In genomic region chr5:171598279-171599152, GRCh38 we compare ENCODE assay signal across 20 cellular contexts.
DNase-seq lines count a peak whose midpoint lies in the region; ATAC-seq and TF ChIP-seq lines count a peak whose summit lies in the region.
"Had no signal": no experiment of that assay in that cellular context is flagged by ENCODE, and none has a peak within 500 bp of the region (broad histone marks: within the 10 kb centered on the region; RNA-seq: fewer than 3 reads in every experiment).

No MANE protein-coding gene starts in this region.

- no peaks in the 10 kb centered on the region for H3F3A ChIP-seq in OCI-LY1 (ENCODE audit: insufficient read depth, low read length)

- POLR2A ChIA-PET in A673 (lab: Charles Lee; ENCODE audit: low non-redundant PET), result interaction anchor here (0.6 kb wide), 1 partner anchor 1392 kb away, joined by 3 read pairs; no protein-coding TSS in a partner anchor

- TF ChIP-seq CTCF in A673 (conservative IDR thresholded peaks at IDR 0.05; ENCODE audit: low read depth, low read length) (0 out of 2 replicates have a peak, but pooled peaks have one; percentile 29), GM12873 (IDR thresholded peaks at IDR 0.05; ENCODE audit: insufficient read depth, low read depth, low read length, missing control alignments) (peak; percentile 20), OCI-LY1 (IDR thresholded peaks at IDR 0.05; ENCODE audit: low read length) (peak; percentile 46), epithelial cell of proximal tubule (conservative IDR thresholded peaks at IDR 0.05; ENCODE audit: low read depth, low read length) (peak; percentile 10)

- H3K79me2 ChIP-seq in OCI-LY1 (ENCODE audit: insufficient read depth, low read length), result no peaks in the 10 kb centered on the region

- DNase-seq in A673 (ENCODE audit: low spot score) (no peak), epithelial cell of proximal tubule (ENCODE audit: low read depth) (no peak), NCI-H2227 (lab: John Stamatoyannopoulos, UW; ENCODE audit: unreplicated experiment) (no peak), UCSD-AML1 (lab: John Stamatoyannopoulos, UW; ENCODE audit: unreplicated experiment) (no peak), NCI-H1105 (lab: John Stamatoyannopoulos, UW) (no peak)
- DNase-seq: activated CD4-positive, alpha-beta T cell treated with anti-CD3 and anti-CD28 coated beads for 1 hour; activated naive CD8-positive, alpha-beta T cell treated with anti-CD3 and anti-CD28 coated beads for 36 hours; CD8-positive, alpha-beta memory T cell; dorsolateral prefrontal cortex; EL; mesenchymal stem cell; NCI-H1694; NCI-H774; small intestine; stimulated activated CD4-positive, alpha-beta T cell treated with anti-CD3 and anti-CD28 coated beads, Interleukin-4, amount 100 ng/mL, for 24 hours had no signal

- H4K20me1 ChIP-seq in OCI-LY1 (ENCODE audit: insufficient read depth, low read length), result no peaks in the 10 kb centered on the region

- no TSS peak for BruUV-seq in A673 (replicated peaks; lab: Mats Ljungman, UMichigan)

- H3K9me3 ChIP-seq in A673 (ENCODE audit: low read depth, low read length, poor library complexity, severe bottlenecking) (no peaks in the 10 kb centered on the region), OCI-LY1 (ENCODE audit: low read length) (no peaks in the 10 kb centered on the region)
- H3K9me3 ChIP-seq: gastroesophageal sphincter, prostate gland had no signal

- H3K4me1 ChIP-seq in A673 (ENCODE audit: insufficient read depth, low read length, poor library complexity, severe bottlenecking) (no peaks in the 10 kb centered on the region), OCI-LY1 (ENCODE audit: insufficient read depth, low read length, severe bottlenecking) (no peaks in the 10 kb centered on the region)
- H3K4me1 ChIP-seq: prostate gland had no signal

- H3K4me3 ChIP-seq in A673 (ENCODE audit: low read depth, low read length, poor library complexity, severe bottlenecking), result no peak overlapping the region
- H3K4me3 ChIP-seq in OCI-LY1 (ENCODE audit: low read depth, low read length, poor library complexity, severe bottlenecking), result no peak overlapping the region
- H3K4me3 ChIP-seq in epithelial cell of proximal tubule (ENCODE audit: low read depth, low read length), result no peak overlapping the region
- H3K4me3 ChIP-seq: dorsolateral prefrontal cortex, gastroesophageal sphincter, prostate gland had no signal

- CTCF ChIA-PET in A673 (lab: Charles Lee), result no interaction called here

- H3K9me2 ChIP-seq in OCI-LY1 (ENCODE audit: low read depth, low read length), result no peaks in the 10 kb centered on the region

- H3K36me3 ChIP-seq in A673 (ENCODE audit: insufficient read depth, low read length, poor library complexity, severe bottlenecking) (no peaks in the 10 kb centered on the region), OCI-LY1 (ENCODE audit: insufficient read depth, low read length) (no peaks in the 10 kb centered on the region)
- H3K36me3 ChIP-seq: gastroesophageal sphincter, prostate gland had no signal

- no peak overlapping the region for H3K4me2 ChIP-seq in OCI-LY1 (ENCODE audit: low read length)

- no peaks in the 10 kb centered on the region for H3K27me3 ChIP-seq in A673 (replicated peaks; ENCODE audit: insufficient read depth, low read depth, low read length, poor library complexity)
- H3K27me3 ChIP-seq in OCI-LY1 (ENCODE audit: insufficient read depth, low read length), result peaks cover 4% of the 10 kb centered on the region; the same call in 1 of the 2 replicates

- no peak for ATAC-seq in GM18519 (IDR thresholded peaks at IDR 0.05; ENCODE audit: low FRiP score, unreplicated experiment)
- ATAC-seq: gastroesophageal sphincter had no signal

- no peak overlapping the region for H2AFZ ChIP-seq in OCI-LY1 (ENCODE audit: low read length)

- no peak overlapping the region for H3K27ac ChIP-seq in A673 (ENCODE audit: low read depth, low read length, poor library complexity, severe bottlenecking)
- no peak overlapping the region for H3K27ac ChIP-seq in OCI-LY1 (ENCODE audit: low read depth, low read length, poor library complexity, severe bottlenecking)
- H3K27ac ChIP-seq: dorsolateral prefrontal cortex, gastroesophageal sphincter, prostate gland had no signal

- H3K9ac ChIP-seq in OCI-LY1 (ENCODE audit: low read length), result no peak overlapping the region

- intact Hi-C loops in A673 (cut with micrococcal nuclease; ENCODE audit: unreplicated experiment), result no loop called here
